In genomic region chr11:10375280-10376048, GRCh38 we compare ENCODE assay signal across 17 cellular contexts.
DNase-seq lines count a peak whose midpoint lies in the region; ATAC-seq and TF ChIP-seq lines count a peak whose summit lies in the region.
"Had no signal": no experiment of that assay in that cellular context is flagged by ENCODE, and none has a peak within 500 bp of the region (broad histone marks: within the 10 kb centered on the region; RNA-seq: fewer than 3 reads in every experiment).

No MANE protein-coding gene starts in this region.

- POLR2A ChIA-PET in CD4-positive, alpha-beta T cell (lab: Charles Lee): no interaction called here

- H3K9me3 ChIP-seq in CD4-positive, alpha-beta T cell (ENCODE audit: control insufficient read depth, low read length): no peaks in the 10 kb centered on the region
- H3K9me3 ChIP-seq: BLaER1, pancreas had no signal

- no peaks in the 10 kb centered on the region for H3K9me3 Mint-ChIP-seq in CD4-positive, alpha-beta T cell
- H3K9me3 Mint-ChIP-seq: activated naive CD8-positive, alpha-beta T cell treated with anti-CD3 and anti-CD28 coated beads, Interleukin-2, amount 50 U/mL, for 24 hours had no signal

- no peak overlapping the region for H3K4me3 ChIP-seq in cardiac fibroblast (replicated peaks in 1 of 2; ENCODE audit: low read depth in 2 of 2, low read length in 2 of 2)
- H3K4me3 ChIP-seq: BLaER1, K562, pancreas had no signal

- no peak overlapping the region for H3K27ac Mint-ChIP-seq in CD4-positive, alpha-beta T cell
- H3K27ac Mint-ChIP-seq: activated naive CD8-positive, alpha-beta T cell treated with anti-CD3 and anti-CD28 coated beads, Interleukin-2, amount 50 U/mL, for 24 hours had no signal

- no peak overlapping the region for H3K27ac ChIP-seq in CD4-positive, alpha-beta T cell (ENCODE audit: low read depth, low read length)
- H3K27ac ChIP-seq: BLaER1, pancreas had no signal

- ATAC-seq in omental fat pad (ENCODE audit: low FRiP score): peak; percentile 56
- no peak for ATAC-seq in GM21423 (IDR thresholded peaks at IDR 0.05; ENCODE audit: unreplicated experiment)
- ATAC-seq in GM19452 (IDR thresholded peaks at IDR 0.05; ENCODE audit: unreplicated experiment): no peak
- ATAC-seq in CD4-positive, alpha-beta T cell (ENCODE audit: poor library complexity): no peak
- ATAC-seq: activated naive CD8-positive, alpha-beta T cell treated with anti-CD3 and anti-CD28 coated beads, Interleukin-2, amount 50 U/mL, for 24 hours; K562 had no signal

- H3K36me3 Mint-ChIP-seq in CD4-positive, alpha-beta T cell (ENCODE audit: low read depth): no peaks in the 10 kb centered on the region

- TF ChIP-seq CTCF in AG09319 (IDR thresholded peaks at IDR 0.05; ENCODE audit: low read depth, low read length): no peak
- TF ChIP-seq CTCF in cardiac fibroblast (IDR thresholded peaks at IDR 0.05; ENCODE audit: low read depth, low read length): no peak
- TF ChIP-seq CTCF in omental fat pad (IDR thresholded peaks at IDR 0.05): no peak
- TF ChIP-seq CTCF in CD4-positive, alpha-beta T cell (IDR thresholded peaks at IDR 0.05): no peak

- peaks cover 1% of the 10 kb centered on the region for H3K27me3 ChIP-seq in CD4-positive, alpha-beta T cell (ENCODE audit: control insufficient read depth, insufficient read depth, low read length)
- H3K27me3 ChIP-seq: BLaER1, pancreas had no signal

- CTCF ChIA-PET in CD4-positive, alpha-beta T cell (lab: Charles Lee): no interaction called here

- H3K4me1 Mint-ChIP-seq in CD4-positive, alpha-beta T cell (ENCODE audit: low read depth): no peaks in the 10 kb centered on the region
- H3K4me1 Mint-ChIP-seq: activated naive CD8-positive, alpha-beta T cell treated with anti-CD3 and anti-CD28 coated beads, Interleukin-2, amount 50 U/mL, for 24 hours had no signal

- H3K27me3 Mint-ChIP-seq in CD4-positive, alpha-beta T cell: peaks cover 17% of the 10 kb centered on the region
- H3K27me3 Mint-ChIP-seq: activated naive CD8-positive, alpha-beta T cell treated with anti-CD3 and anti-CD28 coated beads, Interleukin-2, amount 50 U/mL, for 24 hours had no signal

- peak; percentile 67 for DNase-seq in AG09319 (ENCODE audit: extremely low read depth, low read depth)
- DNase-seq in M059J (ENCODE audit: low read depth): peak; percentile 99
- peak; percentile 70 to 81 for DNase-seq in cardiac fibroblast (ENCODE audit: low read depth in 2 of 2)
- no peak for DNase-seq in omental fat pad (ENCODE audit: low spot score)
- DNase-seq in HK-2 (ENCODE audit: unreplicated experiment): no peak
- DNase-seq in CD4-positive, alpha-beta T cell: no peak
- DNase-seq: activated CD4-positive, CD25-positive, alpha-beta regulatory T cell; activated naive CD8-positive, alpha-beta T cell treated with anti-CD3 and anti-CD28 coated beads, Interleukin-2, amount 50 U/mL, for 24 hours; activated T-cell treated with anti-CD3 and anti-CD28 coated beads for 4 hours; GDM1; NCI-H187 treated with DMSO at 0.1 percent for 48 hours; NCI-H774; pancreas had no signal

- intact Hi-C loops in CD4-positive, alpha-beta T cell (cut with DNase I, micrococcal nuclease): no loop called here

- H3K4me3 Mint-ChIP-seq in CD4-positive, alpha-beta T cell: no peak overlapping the region
- H3K4me3 Mint-ChIP-seq: activated naive CD8-positive, alpha-beta T cell treated with anti-CD3 and anti-CD28 coated beads, Interleukin-2, amount 50 U/mL, for 24 hours had no signal

Comparison
In these comparisons a context has a peak if more than half of its experiments do, and no peak if none do; other contexts are left out.
1. DNase-seq: peak in AG09319 (single experiment), M059J (single experiment) and cardiac fibroblast (2 of 2); none in omental fat pad (single experiment), HK-2 (single experiment) and CD4-positive, alpha-beta T cell (0 of 10).